Comparison of ENCODE assay signal across 11 cellular contexts in the genomic region with DNA sequence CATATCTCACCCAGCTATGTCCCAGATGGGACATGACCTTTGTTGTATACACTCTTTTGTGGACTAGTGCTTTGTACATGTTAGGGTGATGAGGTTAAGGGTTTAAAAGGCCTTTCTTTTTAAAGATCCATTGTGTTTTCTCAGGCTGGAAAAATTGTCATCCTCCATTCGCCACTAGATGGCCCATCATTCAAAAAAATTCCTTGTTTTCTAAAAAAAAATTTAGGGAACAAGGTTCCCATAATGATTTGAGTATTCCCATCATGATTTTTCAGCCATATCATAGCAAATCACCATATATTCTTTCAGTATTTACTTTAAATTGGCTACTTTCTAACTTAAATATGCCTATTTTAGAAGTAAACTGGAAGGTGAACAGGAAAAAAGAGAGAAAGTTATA.
DNase-seq lines count a peak whose midpoint lies in the region; ATAC-seq and TF ChIP-seq lines count a peak whose summit lies in the region.
"Had no signal": no experiment of that assay in that cellular context is flagged by ENCODE, and none has a peak within 500 bp of the region (broad histone marks: within the 10 kb centered on the region; RNA-seq: fewer than 3 reads in every experiment).

No MANE protein-coding gene starts in this region.

- CTCF ChIA-PET in PC-9 (lab: Charles Lee) = interaction anchor here (1.3 kb wide), 1 partner anchor 235 kb away, joined by 7 read pairs; no protein-coding TSS in a partner anchor

- no peaks in the 10 kb centered on the region for H3K9me2 ChIP-seq in PC-9 (ENCODE audit: insufficient read depth)

- POLR2A ChIA-PET in PC-9 (lab: Charles Lee; ENCODE audit: unreplicated experiment) = no interaction called here

- H4K20me1 ChIP-seq in PC-9 (ENCODE audit: insufficient read depth) = no peaks in the 10 kb centered on the region
- H4K20me1 ChIP-seq: BLaER1 had no signal

- ATAC-seq in GM19035 (IDR thresholded peaks at IDR 0.05; ENCODE audit: unreplicated experiment) = no peak

- H3K36me3 ChIP-seq in PC-9 (ENCODE audit: low read depth) (no peaks in the 10 kb centered on the region), tibial artery (no peaks in the 10 kb centered on the region)
- H3K36me3 ChIP-seq: BLaER1 had no signal

- no TSS peak for BruUV-seq in PC-9 (replicated peaks; lab: Mats Ljungman, UMichigan)

- H3F3A ChIP-seq in PC-9 (ENCODE audit: insufficient read depth, low read depth) = no peaks in the 10 kb centered on the region

- H3K27me3 ChIP-seq in PC-9 (ENCODE audit: insufficient read depth, low read depth) = no peaks in the 10 kb centered on the region
- H3K27me3 ChIP-seq in tibial artery = no peaks in the 10 kb centered on the region

- DNase-seq in NCI-H2107 treated with DMSO at 0.1 percent for 48 hours (lab: John Stamatoyannopoulos, UW; ENCODE audit: unreplicated experiment) = peak; percentile 21
- DNase-seq in NCI-H2107 (lab: John Stamatoyannopoulos, UW) = no peak
- DNase-seq in PC-9 = no peak
- DNase-seq in fibroblast of peridontal ligament (ENCODE audit: extremely low read depth) = peak; percentile 25
- DNase-seq in tibial artery = no peak
- no peak for DNase-seq in NCI-H1436 (lab: John Stamatoyannopoulos, UW)
- DNase-seq in effector CD8-positive, alpha-beta T cell (lab: John Stamatoyannopoulos, UW) = no peak

- intact Hi-C loops in PC-9 (cut with micrococcal nuclease; ENCODE audit: unreplicated experiment) (loop anchor here (1.0 to 5.0 kb wide), 2 partner anchors 91 to 235 kb away; a partner anchor contains a TSS), tibial artery (cut with DNase I; ENCODE audit: low total_unique reads) (no loop called here)

- H3K4me1 ChIP-seq in PC-9 (replicated peaks; ENCODE audit: insufficient read depth) (no peaks in the 10 kb centered on the region), tibial artery (no peaks in the 10 kb centered on the region)
- H3K4me1 ChIP-seq: BLaER1, parathyroid adenoma had no signal

- H3K79me2 ChIP-seq in PC-9 (ENCODE audit: low read depth) = no peaks in the 10 kb centered on the region
- H3K79me2 ChIP-seq: parathyroid adenoma had no signal

- H3K4me3 ChIP-seq in PC-9 (no peak overlapping the region), tibial artery (no peak overlapping the region)
- H3K4me3 ChIP-seq: BLaER1 had no signal

- no peaks in the 10 kb centered on the region for H3K9me3 ChIP-seq in PC-9 (ENCODE audit: insufficient read depth, low read depth)
- no peaks in the 10 kb centered on the region for H3K9me3 ChIP-seq in tibial artery

- peak; percentile 80 for TF ChIP-seq CTCF in PC-9 (conservative IDR thresholded peaks at IDR 0.05)
- peak; percentile 38 to 45 for TF ChIP-seq CTCF in tibial artery (IDR thresholded peaks at IDR 0.05)

- H3K27ac ChIP-seq in PC-9 = no peak overlapping the region
- H3K27ac ChIP-seq in tibial artery = no peak overlapping the region
- H3K27ac ChIP-seq: BLaER1, epithelial cell of prostate, parathyroid adenoma had no signal

- no peak overlapping the region for H3K4me2 ChIP-seq in PC-9
- H3K4me2 ChIP-seq: BLaER1 had no signal

- no peak overlapping the region for H2AFZ ChIP-seq in PC-9
- H2AFZ ChIP-seq: parathyroid adenoma had no signal

Comparison
In these comparisons a context has a peak if more than half of its experiments do, and no peak if none do; other contexts are left out.
1. DNase-seq: peak in NCI-H2107 treated with DMSO at 0.1 percent for 48 hours (single experiment) and fibroblast of peridontal ligament (single experiment); none in NCI-H2107 (single experiment), PC-9 (0 of 2), tibial artery (0 of 2), NCI-H1436 (single experiment) and effector CD8-positive, alpha-beta T cell (single experiment).